8 cellular contexts compared by ENCODE assay signal in genomic region chr1:161727343-161727924, GRCh38. TPM values are rescaled to one million over a fixed set of nuclear protein-coding genes. Genes with fewer than 3 reads are reported as not detected.
A peak's percentile ranks its signal among the peaks of the same experiment; 100 is the strongest.
DNase-seq lines count a peak whose midpoint lies in the region; ATAC-seq and TF ChIP-seq lines count a peak whose summit lies in the region.

No MANE protein-coding gene starts in this region.

- no peaks in the 10 kb centered on the region for H3K9me3 Mint-ChIP-seq in activated CD4-positive, alpha-beta memory T cell treated with anti-CD3 and anti-CD28 coated beads, Interleukin-2, amount 10 ng/mL, durations not matched to agents 7 days and 5 days
- no peaks in the 10 kb centered on the region for H3K9me3 Mint-ChIP-seq in osteocyte (ENCODE audit: unreplicated experiment)

- H3K27ac Mint-ChIP-seq in activated CD4-positive, alpha-beta memory T cell treated with anti-CD3 and anti-CD28 coated beads, Interleukin-2, amount 10 ng/mL, durations not matched to agents 7 days and 5 days = peak overlapping the region; percentile 81
- H3K27ac Mint-ChIP-seq in osteocyte (ENCODE audit: unreplicated experiment) = peak overlapping the region; percentile 72

- no peaks in the 10 kb centered on the region for H4K20me1 ChIP-seq in fibroblast of lung (ENCODE audit: control insufficient read depth, extremely low read depth, insufficient read depth, low read length)

- peaks cover 3% of the 10 kb centered on the region for H3K36me3 Mint-ChIP-seq in activated CD4-positive, alpha-beta memory T cell treated with anti-CD3 and anti-CD28 coated beads, Interleukin-2, amount 10 ng/mL, durations not matched to agents 7 days and 5 days (ENCODE audit: low read depth)
- H3K36me3 Mint-ChIP-seq in osteocyte (ENCODE audit: unreplicated experiment) = no peaks in the 10 kb centered on the region

- TF ChIP-seq CTCF in AG10803 (conservative IDR thresholded peaks at IDR 0.05; ENCODE audit: low read length) = no peak
- TF ChIP-seq CTCF in fibroblast of lung (conservative IDR thresholded peaks at IDR 0.05 in 1 of 2, IDR thresholded peaks at IDR 0.05 in 1 of 2; ENCODE audit: low read depth in 1 of 2, low read length in 2 of 2) = no peak
- TF ChIP-seq CTCF in osteocyte (IDR thresholded peaks at IDR 0.05) = no peak

- POLR2A ChIA-PET in activated CD4-positive, alpha-beta memory T cell treated with anti-CD3 and anti-CD28 coated beads, Interleukin-2, amount 10 ng/mL, durations not matched to agents 7 days and 5 days (lab: Charles Lee) = interaction anchor here (1.1 to 3.8 kb wide), 6 partner anchors 9 to 197 kb away, joined by 3 to 23 read pairs (median 6); partner anchors contain the start of gene DUSP12

- CTCF ChIA-PET in activated CD4-positive, alpha-beta memory T cell treated with anti-CD3 and anti-CD28 coated beads, Interleukin-2, amount 10 ng/mL, durations not matched to agents 7 days and 5 days (lab: Charles Lee) = interaction anchor here (0.9 to 2.4 kb wide), 9 partner anchors 8 to 245 kb away, joined by 3 to 17 read pairs (median 6); partner anchors contain the start of gene DUSP12

- peak overlapping the region; percentile 89 for H3K4me2 ChIP-seq in fibroblast of lung (ENCODE audit: extremely low read depth, insufficient read depth, low read length)

- peak overlapping the region; percentile 88 for H3K9ac ChIP-seq in fibroblast of lung (ENCODE audit: insufficient read depth, low read length)

- H3K27me3 Mint-ChIP-seq in activated CD4-positive, alpha-beta memory T cell treated with anti-CD3 and anti-CD28 coated beads, Interleukin-2, amount 10 ng/mL, durations not matched to agents 7 days and 5 days = peaks cover 65% of the 10 kb centered on the region
- peaks cover 25% of the 10 kb centered on the region for H3K27me3 Mint-ChIP-seq in osteocyte (ENCODE audit: unreplicated experiment)

- DNase-seq in AG10803 (ENCODE audit: low read depth) = peak; percentile 93
- DNase-seq in activated CD4-positive, alpha-beta memory T cell treated with anti-CD3 and anti-CD28 coated beads, Interleukin-2, amount 10 ng/mL, durations not matched to agents 7 days and 5 days = peak; percentile 52
- DNase-seq in fibroblast of lung (ENCODE audit: low read depth in 2 of 2) = peak; percentile 55 to 91
- DNase-seq in osteocyte (ENCODE audit: extremely low spot score, unreplicated experiment) = no peak
- DNase-seq in NCI-H2081 treated with DMSO at 0.1 percent for 48 hours (lab: John Stamatoyannopoulos, UW) = no peak
- DNase-seq in occipital lobe (lab: John Stamatoyannopoulos, UW) = no peak

- H3K27me3 ChIP-seq in fibroblast of lung (ENCODE audit: control insufficient read depth, insufficient read depth, low read length) = no peaks in the 10 kb centered on the region

- H3K4me3 Mint-ChIP-seq in activated CD4-positive, alpha-beta memory T cell treated with anti-CD3 and anti-CD28 coated beads, Interleukin-2, amount 10 ng/mL, durations not matched to agents 7 days and 5 days = peak overlapping the region; percentile 78
- H3K4me3 Mint-ChIP-seq in osteocyte (ENCODE audit: unreplicated experiment) = peak overlapping the region; percentile 84

- peak; percentile 17 for ATAC-seq in GM19395 (IDR thresholded peaks at IDR 0.05; ENCODE audit: unreplicated experiment)

- H3K4me3 ChIP-seq in AG10803 (ENCODE audit: low read length) = peak overlapping the region; percentile 78
- H3K4me3 ChIP-seq in fibroblast of lung (replicated peaks in 1 of 4; ENCODE audit: control extremely low read depth in 1 of 4, insufficient read depth in 1 of 4, low read depth in 3 of 4, low read length in 4 of 4) = peak overlapping the region; percentile 52 to 81 (median 75)

- no peaks in the 10 kb centered on the region for H3K79me2 ChIP-seq in fibroblast of lung (ENCODE audit: control insufficient read depth, insufficient read depth, low read length)

- no peak for TF ChIP-seq RAD21 in Ishikawa (IDR thresholded peaks at IDR 0.05; ENCODE audit: low read depth)

- H3K36me3 ChIP-seq in fibroblast of lung (ENCODE audit: control insufficient read depth, insufficient read depth, low read length) = no peaks in the 10 kb centered on the region

- H3K4me1 Mint-ChIP-seq in activated CD4-positive, alpha-beta memory T cell treated with anti-CD3 and anti-CD28 coated beads, Interleukin-2, amount 10 ng/mL, durations not matched to agents 7 days and 5 days = peaks cover 52% of the 10 kb centered on the region
- H3K4me1 Mint-ChIP-seq in osteocyte (ENCODE audit: unreplicated experiment) = peaks cover 9% of the 10 kb centered on the region

- H3K27ac ChIP-seq in fibroblast of lung (ENCODE audit: insufficient read depth, low read length) = peak overlapping the region; percentile 95

- peaks cover 4% of the 10 kb centered on the region for H3K4me1 ChIP-seq in fibroblast of lung (ENCODE audit: control insufficient read depth, extremely low read depth, insufficient read depth, low read length)

- H2AFZ ChIP-seq in fibroblast of lung (ENCODE audit: low read length) = peak overlapping the region; percentile 60

- no peaks in the 10 kb centered on the region for H3K9me3 ChIP-seq in fibroblast of lung (ENCODE audit: control insufficient read depth, insufficient read depth, low read depth, low read length)

- TF ChIP-seq EP300 in Ishikawa (IDR thresholded peaks at IDR 0.05; ENCODE audit: borderline replicate concordance) = no peak

TF ChIP-seq in Ishikawa, 13 proteins besides CTCF, POLR2A, EP300 and RAD21:
- no peak for TF ChIP-seq CREB1 (IDR thresholded peaks at IDR 0.05; ENCODE audit: low read depth)
- TF ChIP-seq TCF12 (IDR thresholded peaks at IDR 0.05; ENCODE audit: low read depth) = 0 out of 2 replicates have a peak, but pooled peaks have one; percentile 25
TF ChIP-seq in Ishikawa: peak in this region for 1.

RNA-seq across cellular contexts. Expression of gene FCRLB, which starts 6.1 kb away (rescaled TPM):
- under 1 TPM; 0.35 to 0.43 TPM for total RNA-seq in activated CD4-positive, alpha-beta memory T cell treated with anti-CD3 and anti-CD28 coated beads, Interleukin-2, amount 10 ng/mL, durations not matched to agents 7 days and 5 days
- total RNA-seq in fibroblast of lung = 0.77 and 1.2 TPM in 2 replicates
- 0.45 and 1.1 TPM in 2 replicates for polyA plus RNA-seq in fibroblast of lung
- 0.38 and 1.9 TPM in 2 replicates for polyA plus RNA-seq in fibroblast of lung (2012)
- polyA minus RNA-seq in fibroblast of lung (ENCODE audit: low replicate concordance) = 0.15 and 1.1 TPM in 2 replicates
- total RNA-seq in osteocyte = 0.27 TPM in 1 of 2 replicates, not detected in the other
- total RNA-seq in occipital lobe = 3.1 TPM

RNA-seq across cellular contexts. Expression of gene FCRLA, which starts 20.4 kb away (rescaled TPM):
- not detected for total RNA-seq in activated CD4-positive, alpha-beta memory T cell treated with anti-CD3 and anti-CD28 coated beads, Interleukin-2, amount 10 ng/mL, durations not matched to agents 7 days and 5 days
- under 0.01 and 0.17 TPM in 2 replicates for total RNA-seq in fibroblast of lung
- 0.56 and 0.68 TPM in 2 replicates for polyA plus RNA-seq in fibroblast of lung
- 0.41 and 0.50 TPM in 2 replicates for polyA plus RNA-seq in fibroblast of lung (2012)
- polyA minus RNA-seq in fibroblast of lung (ENCODE audit: low replicate concordance) = 0.37 TPM in 1 of 2 replicates, not detected in the other
- not detected in 2 replicates for total RNA-seq in osteocyte
- total RNA-seq in occipital lobe = not detected

RNA-seq across cellular contexts. Expression of gene DUSP12, which starts 22.2 kb away (rescaled TPM):
- 10 to 100 TPM; 23.4 to 23.5 TPM for total RNA-seq in activated CD4-positive, alpha-beta memory T cell treated with anti-CD3 and anti-CD28 coated beads, Interleukin-2, amount 10 ng/mL, durations not matched to agents 7 days and 5 days
- total RNA-seq in fibroblast of lung (34.2 and 35.8 TPM in 2 replicates), osteocyte (20.1 and 21.8 TPM in 2 replicates), occipital lobe (83.0 TPM)
- polyA plus RNA-seq in fibroblast of lung = 35.6 and 36.1 TPM in 2 replicates
- 22.7 and 25.2 TPM in 2 replicates for polyA plus RNA-seq in fibroblast of lung (2012)
- 0.41 and 6.0 TPM in 2 replicates for polyA minus RNA-seq in fibroblast of lung (ENCODE audit: low replicate concordance)

RNA-seq across cellular contexts. Expression of gene ATF6, which starts 38.7 kb away (rescaled TPM):
- 10 to 100 TPM; 19.3 TPM for total RNA-seq in activated CD4-positive, alpha-beta memory T cell treated with anti-CD3 and anti-CD28 coated beads, Interleukin-2, amount 10 ng/mL, durations not matched to agents 7 days and 5 days
- total RNA-seq in fibroblast of lung = 19.5 and 25.3 TPM in 2 replicates
- polyA plus RNA-seq in fibroblast of lung = 24.8 and 27.4 TPM in 2 replicates
- polyA plus RNA-seq in fibroblast of lung (2012) = 14.1 and 16.6 TPM in 2 replicates
- polyA minus RNA-seq in fibroblast of lung (ENCODE audit: low replicate concordance) = 6.5 and 7.0 TPM in 2 replicates
- 29.7 and 32.2 TPM in 2 replicates for total RNA-seq in osteocyte
- 31.0 TPM for total RNA-seq in occipital lobe

Comparison
In these comparisons a context has a peak if more than half of its experiments do, and no peak if none do; other contexts are left out.
1. DNase-seq: peak in AG10803 (single experiment), activated CD4-positive, alpha-beta memory T cell treated with anti-CD3 and anti-CD28 coated beads, Interleukin-2, amount 10 ng/mL, durations not matched to agents 7 days and 5 days (single experiment) and fibroblast of lung (2 of 2); none in osteocyte (single experiment), NCI-H2081 treated with DMSO at 0.1 percent for 48 hours (single experiment) and occipital lobe (single experiment).